Comparison of ENCODE assay signal across 8 cellular contexts in genomic region chr1:206506803-206507394, GRCh38. TPM values are rescaled to one million over a fixed set of nuclear protein-coding genes. Genes with fewer than 3 reads are reported as not detected.
A peak's percentile ranks its signal among the peaks of the same experiment; 100 is the strongest.
DNase-seq lines count a peak whose midpoint lies in the region; ATAC-seq and TF ChIP-seq lines count a peak whose summit lies in the region.

No MANE protein-coding gene starts in this region.

- TF ChIP-seq CTCF in Calu3 (IDR thresholded peaks at IDR 0.05; ENCODE audit: unreplicated experiment) (no peak), Peyer's patch (IDR thresholded peaks at IDR 0.05) (no peak)

- DNase-seq in Calu3 (peak; percentile 29), Peyer's patch (peak in 1 of 3 donors; percentile 59), NCI-H1105 treated with DMSO at 0.1 percent for 48 hours (lab: John Stamatoyannopoulos, UW) (no peak), foreskin melanocyte (no peak), NCI-H1417 treated with DMSO at 0.1 percent for 48 hours (lab: John Stamatoyannopoulos, UW) (no peak)
- DNase-seq in effector memory CD8-positive, alpha-beta T cell: no peak
- DNase-seq in naive thymus-derived CD8-positive, alpha-beta T cell: peak in 2 of 10 donors; percentile 13 to 26

- no TSS peak for BruUV-seq in Calu3 (replicated peaks; lab: Mats Ljungman, UMichigan)

- H3K4me1 ChIP-seq in Peyer's patch: peaks cover 0 to 26% (median 12%) of the 10 kb centered on the region in 4 donors

- CTCF ChIA-PET in Calu3 (lab: Charles Lee): interaction anchor here (0.5 to 1.9 kb wide), 10 partner anchors 11 to 641 kb away, joined by 3 to 6 read pairs (median 4); no protein-coding TSS in a partner anchor

- peak overlapping the region; percentile 28 for H3K27ac Mint-ChIP-seq in Calu3 (ENCODE audit: unreplicated experiment)
- no peak overlapping the region for H3K27ac Mint-ChIP-seq in effector memory CD8-positive, alpha-beta T cell
- H3K27ac Mint-ChIP-seq in naive thymus-derived CD8-positive, alpha-beta T cell: peak overlapping the region in 7 of 10 donors; percentile 1 to 75 (median 46)

- H3K36me3 Mint-ChIP-seq in Calu3 (ENCODE audit: insufficient read depth, unreplicated experiment): peaks cover 46% of the 10 kb centered on the region
- H3K36me3 Mint-ChIP-seq in effector memory CD8-positive, alpha-beta T cell (ENCODE audit: insufficient read depth): peaks cover 8% of the 10 kb centered on the region
- H3K36me3 Mint-ChIP-seq in naive thymus-derived CD8-positive, alpha-beta T cell: no peaks in the 10 kb centered on the region

- intact Hi-C loops in Calu3 (cut with micrococcal nuclease; ENCODE audit: unreplicated experiment): loop anchor here (1.0 to 5.0 kb wide), 2 partner anchors 35 to 76 kb away; no protein-coding TSS in a partner anchor

- no peak for TF ChIP-seq POLR2A in Peyer's patch (IDR thresholded peaks at IDR 0.05)

- peak; percentile 21 for ATAC-seq in GM21576 (IDR thresholded peaks at IDR 0.05; ENCODE audit: unreplicated experiment)
- peak; percentile 41 for ATAC-seq in effector memory CD8-positive, alpha-beta T cell (replicated peaks)
- ATAC-seq in naive thymus-derived CD8-positive, alpha-beta T cell: peak; percentile 29 to 38

- H3K27me3 ChIP-seq in Peyer's patch: peaks cover 0 to 14% of the 10 kb centered on the region in 2 donors

- H3K27ac ChIP-seq in Peyer's patch: peak overlapping the region in 2 of 4 donors; percentile 32 to 75

- H3K9me3 ChIP-seq in Peyer's patch: no peaks in the 10 kb centered on the region

- H3K27me3 Mint-ChIP-seq in Calu3 (ENCODE audit: unreplicated experiment): peaks cover 45% of the 10 kb centered on the region
- peaks cover 12 to 23% of the 10 kb centered on the region in 2 donors for H3K27me3 Mint-ChIP-seq in effector memory CD8-positive, alpha-beta T cell
- peaks cover 9 to 28% (median 14%) of the 10 kb centered on the region in 5 donors for H3K27me3 Mint-ChIP-seq in naive thymus-derived CD8-positive, alpha-beta T cell

- peaks cover 60% of the 10 kb centered on the region for H3K4me1 Mint-ChIP-seq in Calu3 (ENCODE audit: low read depth, unreplicated experiment)
- H3K4me1 Mint-ChIP-seq in effector memory CD8-positive, alpha-beta T cell (ENCODE audit: low read depth in 2 of 2): peaks cover 23 to 33% of the 10 kb centered on the region in 2 donors
- peaks cover 14 to 48% (median 40%) of the 10 kb centered on the region in 4 donors for H3K4me1 Mint-ChIP-seq in naive thymus-derived CD8-positive, alpha-beta T cell

- no peaks in the 10 kb centered on the region for H3K36me3 ChIP-seq in Peyer's patch

- H3K4me3 Mint-ChIP-seq in Calu3 (ENCODE audit: low read depth, unreplicated experiment): peak overlapping the region; percentile 82
- H3K4me3 Mint-ChIP-seq in effector memory CD8-positive, alpha-beta T cell: peak overlapping the region; percentile 79 to 81
- peak overlapping the region; percentile 72 to 91 (median 80) for H3K4me3 Mint-ChIP-seq in naive thymus-derived CD8-positive, alpha-beta T cell

- H3K4me3 ChIP-seq in Peyer's patch: peak overlapping the region; percentile 60 to 72 (median 66)

- no peaks in the 10 kb centered on the region for H3K9me3 Mint-ChIP-seq in Calu3 (ENCODE audit: low read depth, unreplicated experiment)
- no peaks in the 10 kb centered on the region for H3K9me3 Mint-ChIP-seq in effector memory CD8-positive, alpha-beta T cell
- no peaks in the 10 kb centered on the region for H3K9me3 Mint-ChIP-seq in naive thymus-derived CD8-positive, alpha-beta T cell

- POLR2A ChIA-PET in naive thymus-derived CD8-positive, alpha-beta T cell (lab: Charles Lee): interaction anchor here (0.6 to 3.0 kb wide), 16 partner anchors 8 to 105 kb away, joined by 3 to 18 read pairs (median 4); partner anchors contain the start of genes EIF2D and IKBKE

RNA-seq across cellular contexts. Expression of gene RASSF5, which starts 0.4 kb away (rescaled TPM):
- total RNA-seq in Calu3 (2022): 6.1 and 6.5 TPM in 2 replicates
- total RNA-seq in Peyer's patch: 10 to 100 TPM in 2 of 4 donors, 1 to 10 TPM in 2; 7.4 to 35.5 (median 10.0) TPM
- 100 to 1,000 TPM; 224 to 229 TPM for total RNA-seq in naive thymus-derived CD8-positive, alpha-beta T cell
- 100 to 1,000 TPM; 233 to 358 (median 291) TPM for polyA plus RNA-seq in naive thymus-derived CD8-positive, alpha-beta T cell

RNA-seq across cellular contexts. Expression of gene IKBKE, which starts 36.6 kb away (rescaled TPM):
- total RNA-seq in Calu3 (2022) (35.5 and 47.5 TPM in 2 replicates), Peyer's patch (10 to 100 TPM in 3 of 4 donors, 1 to 10 TPM in 1; 5.6 to 31.4 (median 17.5) TPM)
- 10 to 100 TPM; 82.9 to 87.3 TPM for total RNA-seq in naive thymus-derived CD8-positive, alpha-beta T cell
- polyA plus RNA-seq in naive thymus-derived CD8-positive, alpha-beta T cell: 10 to 100 TPM; 40.5 to 57.0 (median 55.5) TPM

Comparison
In these comparisons a context has a peak if more than half of its experiments do, and no peak if none do; other contexts are left out.
1. H3K27ac Mint-ChIP-seq: peak in Calu3 (single experiment) and naive thymus-derived CD8-positive, alpha-beta T cell (7 of 10); none in effector memory CD8-positive, alpha-beta T cell (0 of 2).
2. RNA of gene RASSF5, which starts 0.4 kb away (total RNA-seq): 224 to 229 TPM in naive thymus-derived CD8-positive, alpha-beta T cell; 7.4 to 35.5 TPM in Peyer's patch and 6.1 to 6.5 TPM in Calu3; every median in the first group is over 4 times any median in the second.
3. Peak in every context shown above with its lines, with median percentiles within 50 percentile points of each other: H3K4me3 Mint-ChIP-seq and ATAC-seq.